In genomic region chr16:68756250-68757051, GRCh38 we compare ENCODE assay signal across 8 cellular contexts. TPM values are rescaled to one million over a fixed set of nuclear protein-coding genes. Genes with fewer than 3 reads are reported as not detected.
DNase-seq lines count a peak whose midpoint lies in the region; ATAC-seq and TF ChIP-seq lines count a peak whose summit lies in the region.

No MANE protein-coding gene starts in this region.

- peaks cover 71% of the 10 kb centered on the region for H3K4me1 ChIP-seq in mammary epithelial cell (ENCODE audit: insufficient read depth, low read length)

- dilution Hi-C loops in mammary epithelial cell (cut with HindIII; ENCODE audit: low sequenced_read_pairs) = no loop called here

- WGBS in mammary epithelial cell (ENCODE audit: low coverage, missing lambda C conversion rate) = 41% methylated on average over 13 of the region's 13 CpGs

- H3K36me3 ChIP-seq in mammary epithelial cell (ENCODE audit: insufficient read depth, low read length) = peaks cover 3% of the 10 kb centered on the region

- H4K20me1 ChIP-seq in mammary epithelial cell (ENCODE audit: insufficient read depth, low read length) = no peaks in the 10 kb centered on the region

- peaks cover 70% of the 10 kb centered on the region for H3K79me2 ChIP-seq in mammary epithelial cell (ENCODE audit: insufficient read depth, low read length)

- H3K9me3 ChIP-seq in mammary epithelial cell (replicated peaks; ENCODE audit: insufficient read depth, low read length) = no peaks in the 10 kb centered on the region

- H3K27ac ChIP-seq in mammary epithelial cell (ENCODE audit: insufficient read depth, low read depth, low read length) = peak overlapping the region; percentile 97

- intact Hi-C loops in mammary epithelial cell (cut with micrococcal nuclease) = loop anchor here (1.0 to 5.0 kb wide), 4 partner anchors 30 to 114 kb away; no protein-coding TSS in a partner anchor

- ATAC-seq in HG02973 (IDR thresholded peaks at IDR 0.05; ENCODE audit: unreplicated experiment) = peak; percentile 67

- peak overlapping the region; percentile 37 for H3K4me2 ChIP-seq in mammary epithelial cell (ENCODE audit: insufficient read depth, low read depth, low read length)

- CTCF ChIA-PET in mammary epithelial cell (lab: Charles Lee; ENCODE audit: low non-redundant PET) = no interaction called here

- no peak overlapping the region for H2AFZ ChIP-seq in mammary epithelial cell (ENCODE audit: low read depth, low read length)

- in situ Hi-C loops in mammary epithelial cell (cut with MboI; ENCODE audit: low sequenced_read_pairs in 2 of 2) = no loop called here

- no TSS peak for BruUV-seq in mammary epithelial cell (replicated peaks; lab: Mats Ljungman, UMichigan)

- H3K9ac ChIP-seq in mammary epithelial cell (ENCODE audit: insufficient read depth, low read length) = peak overlapping the region; percentile 86

- no peak for TF ChIP-seq CTCF in mammary epithelial cell (conservative IDR thresholded peaks at IDR 0.05 in 1 of 2, IDR thresholded peaks at IDR 0.05 in 1 of 2; ENCODE audit: extremely low read depth in 1 of 2, insufficient read depth in 1 of 2, low read depth in 1 of 2, low read length in 2 of 2)

- H3K27me3 ChIP-seq in mammary epithelial cell (ENCODE audit: insufficient read depth, low read length) = no peaks in the 10 kb centered on the region

- DNase-seq in NCI-H146 (lab: John Stamatoyannopoulos, UW) (peak; percentile 18), NCI-H146 treated with DMSO at 0.1 percent for 48 hours (lab: John Stamatoyannopoulos, UW; ENCODE audit: unreplicated experiment) (no peak), NCI-H510A treated with DMSO at 0.1 percent for 48 hours (lab: John Stamatoyannopoulos, UW) (peak; percentile 91), mammary epithelial cell (peak; percentile 100), foreskin melanocyte (no peak), NCI-H524 (lab: John Stamatoyannopoulos, UW) (no peak)
- DNase-seq in stimulated activated CD4-positive, alpha-beta T cell treated with anti-CD3 and anti-CD28 coated beads, Interleukin-2, amount 100 ng/mL, for 48 hours = peak; percentile 65 to 69

- no peak overlapping the region for H3K4me3 ChIP-seq in mammary epithelial cell (replicated peaks in 1 of 3; ENCODE audit: insufficient read depth in 1 of 3, low read depth in 2 of 3, low read length in 3 of 3)

RNA-seq across cellular contexts. Expression of gene CDH1, which starts 19.4 kb away (rescaled TPM):
- total RNA-seq in mammary epithelial cell = 100 to 1,000 TPM; 355 to 369 TPM
- 206 TPM for polyA plus RNA-seq in mammary epithelial cell
- polyA minus RNA-seq in mammary epithelial cell = 520 TPM

Comparison
In these comparisons a context has a peak if more than half of its experiments do, and no peak if none do; other contexts are left out.
1. DNase-seq: peak in NCI-H146 (single experiment), NCI-H510A treated with DMSO at 0.1 percent for 48 hours (single experiment), mammary epithelial cell (single experiment) and stimulated activated CD4-positive, alpha-beta T cell treated with anti-CD3 and anti-CD28 coated beads, Interleukin-2, amount 100 ng/mL, for 48 hours (2 of 2); none in NCI-H146 treated with DMSO at 0.1 percent for 48 hours (single experiment), foreskin melanocyte (single experiment) and NCI-H524 (0 of 2).